Comparison of ENCODE assay signal across 21 cellular contexts in the genomic region with DNA sequence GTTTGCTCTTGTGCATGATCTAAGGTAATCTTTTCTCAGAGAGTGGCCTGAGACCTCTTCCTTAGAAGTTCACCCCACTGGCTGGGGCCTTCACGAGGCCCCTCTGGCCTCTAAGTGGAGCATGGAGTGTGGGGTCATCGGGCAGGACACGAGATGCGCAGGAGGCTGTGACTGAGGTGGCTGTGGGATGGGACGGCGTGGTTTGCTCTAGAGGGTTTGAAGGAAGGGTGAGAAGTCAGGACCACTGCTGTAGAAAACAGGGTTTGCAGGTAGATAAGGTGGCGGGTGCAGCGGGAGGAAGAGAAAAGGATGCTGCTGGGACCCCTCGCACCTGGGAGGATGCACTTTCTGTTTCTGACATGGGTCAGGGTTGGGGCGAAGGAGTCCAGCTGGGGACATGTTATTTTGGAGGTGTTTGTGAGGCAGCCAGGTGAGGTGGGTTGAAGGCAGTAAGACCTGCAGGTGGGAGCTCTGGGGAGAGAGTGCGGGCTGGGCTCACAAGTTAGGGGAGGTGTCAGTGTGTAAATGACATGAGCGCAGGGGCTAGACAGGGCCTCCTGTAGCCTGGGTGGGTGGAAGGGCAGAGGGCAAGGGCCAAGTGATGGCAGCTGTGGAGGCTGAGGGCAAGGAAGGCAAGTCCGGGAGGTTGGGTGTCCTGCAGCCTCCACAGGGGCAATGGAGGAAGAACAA.
DNase-seq lines count a peak whose midpoint lies in the region; ATAC-seq, FAIRE-seq and TF ChIP-seq lines count a peak whose summit lies in the region.
"Had no signal": no experiment of that assay in that cellular context is flagged by ENCODE, and none has a peak within 500 bp of the region (broad histone marks: within the 10 kb centered on the region; RNA-seq: fewer than 3 reads in every experiment).

No MANE protein-coding gene starts in this region.

- TF ChIP-seq CTCF in GM20000 (IDR thresholded peaks at IDR 0.05; ENCODE audit: extremely low read depth, missing control alignments) (no peak), SK-N-SH (IDR thresholded peaks at IDR 0.05) (no peak)

- no peak overlapping the region for H3K4me2 ChIP-seq in SK-N-SH

- no peak for FAIRE-seq in RCC 7860 (lab: Jason Lieb, UNC)
- FAIRE-seq: H54, HepG2 had no signal

- no peaks in the 10 kb centered on the region for H3K36me3 ChIP-seq in SK-N-SH (replicated peaks in 1 of 2; ENCODE audit: control insufficient read depth in 1 of 2, insufficient read depth in 2 of 2, low read length in 1 of 2)
- H3K36me3 ChIP-seq: SJCRH30 had no signal

- ATAC-seq in Right ventricle myocardium superior (ENCODE audit: poor library complexity) (no peak), sciatic nerve (no peak)
- ATAC-seq: HepG2 had no signal

- peaks cover 0 to 9% of the 10 kb centered on the region in 2 experiments; a peak in 1 of 4 replicates for H3K4me1 ChIP-seq in SK-N-SH (ENCODE audit: control insufficient read depth in 1 of 2, insufficient read depth in 2 of 2, low read depth in 1 of 2, low read length in 1 of 2)
- H3K4me1 ChIP-seq: SJCRH30 had no signal

- peaks cover 2% of the 10 kb centered on the region; the same call in 1 of the 2 replicates for H3K9me3 ChIP-seq in SK-N-SH
- H3K9me3 ChIP-seq: SJCRH30 had no signal

- intact Hi-C loops in cardiac septum (cut with DNase I) = no loop called here
- intact Hi-C loops in Right ventricle myocardium superior (cut with DNase I) = no loop called here
- intact Hi-C loops in sciatic nerve (cut with DNase I) = no loop called here

- CTCF ChIA-PET in SK-N-SH (lab: Yijun Ruan, JAX) = interaction anchor here (0.9 to 1.7 kb wide), 6 partner anchors 13 to 202 kb away, joined by 3 to 7 read pairs (median 4); no protein-coding TSS in a partner anchor

- WGBS in SK-N-SH (ENCODE audit: low lambda C conversion rate) = 61% methylated on average over 13 of the region's 13 CpGs

- no peak overlapping the region for H3K4me3 ChIP-seq in SK-N-SH (ENCODE audit: low read depth in 2 of 2, low read length in 1 of 2)
- H3K4me3 ChIP-seq: SJCRH30 had no signal

- TF ChIP-seq EP300 in SK-N-SH (IDR thresholded peaks at IDR 0.05; ENCODE audit: borderline replicate concordance in 1 of 2, low read depth in 1 of 2, low read length in 1 of 2) = no peak

- H3K9me2 ChIP-seq in SK-N-SH = no peaks in the 10 kb centered on the region

- H3F3A ChIP-seq in SK-N-SH (replicated peaks; ENCODE audit: insufficient read depth) = no peaks in the 10 kb centered on the region

- H3K27me3 ChIP-seq in SK-N-SH (ENCODE audit: insufficient read depth) = no peaks in the 10 kb centered on the region

- no peak overlapping the region for H2AFZ ChIP-seq in SK-N-SH (ENCODE audit: low read depth)

- H3K79me2 ChIP-seq in SK-N-SH (ENCODE audit: insufficient read depth) = no peaks in the 10 kb centered on the region

- no peak for TF ChIP-seq RAD21 in SK-N-SH (IDR thresholded peaks at IDR 0.05; ENCODE audit: low read length)

- no peak overlapping the region for H3K27ac ChIP-seq in SK-N-SH (ENCODE audit: low read depth in 2 of 2, low read length in 1 of 2)
- H3K27ac ChIP-seq: C4-2B, RWPE1, SJCRH30 had no signal

- POLR2A ChIA-PET in SK-N-SH (lab: Yijun Ruan, JAX) = no interaction called here

- DNase-seq in cardiac septum (ENCODE audit: low spot score) (peak; percentile 56), Right ventricle myocardium superior (no peak), GM20000 (ENCODE audit: low spot score) (peak; percentile 7), iPS-NIHi7 (ENCODE audit: extremely low spot score) (peak; percentile 7), sciatic nerve (ENCODE audit: low spot score) (peak; percentile 32), SK-N-SH (no peak), RCC 7860 (ENCODE audit: low spot score) (no peak), NOMO-1 (lab: John Stamatoyannopoulos, UW; ENCODE audit: unreplicated experiment in 2 of 2) (no peak)
- DNase-seq: DMS79 treated with DMSO at 0.1 percent for 48 hours, HFFc6, KG1, NCI-H1417, NCI-H187 treated with DMSO at 0.1 percent for 48 hours, NCI-H2227 treated with DMSO at 0.1 percent for 48 hours, NCI-H510A treated with DMSO at 0.1 percent for 48 hours, NCI-H774, SJCRH30 had no signal

- no peak overlapping the region for H3K9ac ChIP-seq in SK-N-SH

- H4K20me1 ChIP-seq in SK-N-SH (ENCODE audit: insufficient read depth) = no peaks in the 10 kb centered on the region

TF ChIP-seq in SK-N-SH, 30 proteins besides CTCF, POLR2A, EP300 and RAD21:
- TF ChIP-seq, protein P1, sequence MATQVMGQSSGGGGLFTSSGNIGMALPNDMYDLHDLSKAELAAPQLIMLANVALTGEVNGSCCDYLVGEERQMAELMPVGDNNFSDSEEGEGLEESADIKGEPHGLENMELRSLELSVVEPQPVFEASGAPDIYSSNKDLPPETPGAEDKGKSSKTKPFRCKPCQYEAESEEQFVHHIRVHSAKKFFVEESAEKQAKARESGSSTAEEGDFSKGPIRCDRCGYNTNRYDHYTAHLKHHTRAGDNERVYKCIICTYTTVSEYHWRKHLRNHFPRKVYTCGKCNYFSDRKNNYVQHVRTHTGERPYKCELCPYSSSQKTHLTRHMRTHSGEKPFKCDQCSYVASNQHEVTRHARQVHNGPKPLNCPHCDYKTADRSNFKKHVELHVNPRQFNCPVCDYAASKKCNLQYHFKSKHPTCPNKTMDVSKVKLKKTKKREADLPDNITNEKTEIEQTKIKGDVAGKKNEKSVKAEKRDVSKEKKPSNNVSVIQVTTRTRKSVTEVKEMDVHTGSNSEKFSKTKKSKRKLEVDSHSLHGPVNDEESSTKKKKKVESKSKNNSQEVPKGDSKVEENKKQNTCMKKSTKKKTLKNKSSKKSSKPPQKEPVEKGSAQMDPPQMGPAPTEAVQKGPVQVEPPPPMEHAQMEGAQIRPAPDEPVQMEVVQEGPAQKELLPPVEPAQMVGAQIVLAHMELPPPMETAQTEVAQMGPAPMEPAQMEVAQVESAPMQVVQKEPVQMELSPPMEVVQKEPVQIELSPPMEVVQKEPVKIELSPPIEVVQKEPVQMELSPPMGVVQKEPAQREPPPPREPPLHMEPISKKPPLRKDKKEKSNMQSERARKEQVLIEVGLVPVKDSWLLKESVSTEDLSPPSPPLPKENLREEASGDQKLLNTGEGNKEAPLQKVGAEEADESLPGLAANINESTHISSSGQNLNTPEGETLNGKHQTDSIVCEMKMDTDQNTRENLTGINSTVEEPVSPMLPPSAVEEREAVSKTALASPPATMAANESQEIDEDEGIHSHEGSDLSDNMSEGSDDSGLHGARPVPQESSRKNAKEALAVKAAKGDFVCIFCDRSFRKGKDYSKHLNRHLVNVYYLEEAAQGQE (IDR thresholded peaks at IDR 0.05; ENCODE audit: low read depth, low read length) = no peak
- TF ChIP-seq EZH2phosphoT487 (IDR thresholded peaks at IDR 0.05; ENCODE audit: borderline replicate concordance, low read depth) (no peak), RXRA (IDR thresholded peaks at IDR 0.05; ENCODE audit: borderline replicate concordance, low read depth) (no peak), POLR2AphosphoS5 (IDR thresholded peaks at IDR 0.05; ENCODE audit: low read depth, low read length) (no peak), SMC3 (IDR thresholded peaks at IDR 0.05; ENCODE audit: low read depth, low read length) (no peak), NRF1 (IDR thresholded peaks at IDR 0.05; ENCODE audit: low read depth, low read length) (no peak), NFIC (IDR thresholded peaks at IDR 0.05; ENCODE audit: borderline replicate concordance) (no peak), FOXJ3 (CRISPR knock-in tag; IDR thresholded peaks at IDR 0.05) (no peak), ELF1 (IDR thresholded peaks at IDR 0.05) (no peak)
- TF ChIP-seq, protein P2, sequence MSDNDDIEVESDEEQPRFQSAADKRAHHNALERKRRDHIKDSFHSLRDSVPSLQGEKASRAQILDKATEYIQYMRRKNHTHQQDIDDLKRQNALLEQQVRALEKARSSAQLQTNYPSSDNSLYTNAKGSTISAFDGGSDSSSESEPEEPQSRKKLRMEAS (IDR thresholded peaks at IDR 0.05; ENCODE audit: low read depth) = no peak

Comparison
In these comparisons a context has a peak if more than half of its experiments do, and no peak if none do; other contexts are left out.
1. DNase-seq: peak in cardiac septum (single experiment), GM20000 (single experiment), iPS-NIHi7 (single experiment) and sciatic nerve (single experiment); none in Right ventricle myocardium superior (single experiment), SK-N-SH (single experiment), RCC 7860 (single experiment) and NOMO-1 (0 of 2).